Comparison of ENCODE assay signal across 20 cellular contexts in the genomic region with DNA sequence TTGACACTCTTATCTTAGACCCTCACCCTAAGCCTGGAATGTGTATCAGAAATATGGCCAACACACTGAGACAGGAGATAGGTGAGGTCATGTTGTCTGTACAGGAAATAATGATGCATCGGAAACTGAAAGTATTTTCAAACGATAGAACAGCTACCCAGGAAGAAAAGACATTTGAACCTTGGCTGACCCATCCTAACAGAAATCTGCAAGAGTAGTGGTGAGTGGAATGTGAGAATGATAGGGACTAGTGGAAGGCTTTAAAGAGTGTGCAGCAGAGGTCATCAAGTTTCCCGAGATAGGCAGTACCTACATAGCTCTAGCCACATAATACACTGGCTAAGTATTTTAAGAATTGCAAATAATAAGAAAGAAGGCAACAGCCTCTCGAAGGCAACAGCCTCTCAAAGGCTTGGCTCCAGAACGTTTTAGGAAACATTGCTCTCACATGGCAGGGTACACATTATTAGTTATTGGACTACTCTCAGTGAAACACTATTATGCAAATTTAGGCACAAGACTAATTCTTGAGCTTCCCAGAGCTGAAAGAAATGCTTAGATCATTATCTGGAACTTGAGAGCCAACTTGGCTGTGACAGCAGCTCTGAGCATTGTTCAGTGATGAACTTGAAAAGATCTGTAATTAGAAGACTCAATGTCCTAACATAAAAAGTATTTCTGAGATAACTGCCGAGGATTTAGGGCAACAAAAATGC.
DNase-seq lines count a peak whose midpoint lies in the region; ATAC-seq and TF ChIP-seq lines count a peak whose summit lies in the region.
"Had no signal": no experiment of that assay in that cellular context is flagged by ENCODE, and none has a peak within 500 bp of the region (broad histone marks: within the 10 kb centered on the region; RNA-seq: fewer than 3 reads in every experiment).

No MANE protein-coding gene starts in this region.

- no peak for ATAC-seq in GM18502 (IDR thresholded peaks at IDR 0.05; ENCODE audit: poor library complexity, unreplicated experiment)
- ATAC-seq in GM21723 (IDR thresholded peaks at IDR 0.05; ENCODE audit: unreplicated experiment): no peak
- ATAC-seq: mucosa of descending colon had no signal

- peak overlapping the region in 1 of 3 experiments; percentile 8 for H3K4me3 Mint-ChIP-seq in nephron
- H3K4me3 Mint-ChIP-seq: activated naive CD4-positive, alpha-beta T cell treated with anti-CD3 and anti-CD28 coated beads, Interleukin-2, amount 50 U/mL, for 24 hours; B cell; T-helper 1 cell treated with Interleukin-12 subunit alpha and Interleukin-12 subunit beta and Interleukin-4 antibody, amounts not matched to agents 30 μg/mL and 1 μg/mL, for 36 hours had no signal

- H3K27me3 Mint-ChIP-seq in nephron (ENCODE audit: low read depth): no peaks in the 10 kb centered on the region
- H3K27me3 Mint-ChIP-seq: B cell had no signal

- H3K9me3 Mint-ChIP-seq in nephron: no peaks in the 10 kb centered on the region

- TF ChIP-seq CTCF in fibroblast of the aortic adventitia (IDR thresholded peaks at IDR 0.05; ENCODE audit: insufficient read depth, low read length): no peak
- TF ChIP-seq CTCF in nephron (IDR thresholded peaks at IDR 0.05; ENCODE audit: unreplicated experiment in 3 of 3): no peak

- peak overlapping the region; percentile 20 for H3K4me3 ChIP-seq in fibroblast of the aortic adventitia (ENCODE audit: low read depth, low read length)
- H3K4me3 ChIP-seq: esophagus squamous epithelium, mucosa of descending colon, tibial nerve had no signal

- no peak overlapping the region for H3K27ac ChIP-seq in substantia nigra (ENCODE audit: low read depth, low read length, poor library complexity, severe bottlenecking)
- H3K27ac ChIP-seq: esophagus squamous epithelium, tibial nerve had no signal

- H3K4me1 Mint-ChIP-seq in nephron: peaks cover 50% of the 10 kb centered on the region
- H3K4me1 Mint-ChIP-seq: activated naive CD4-positive, alpha-beta T cell treated with anti-CD3 and anti-CD28 coated beads, Interleukin-2, amount 50 U/mL, for 24 hours; B cell had no signal

- peak overlapping the region in 2 of 3 experiments; percentile 15 to 26 for H3K27ac Mint-ChIP-seq in nephron
- H3K27ac Mint-ChIP-seq: activated naive CD4-positive, alpha-beta T cell treated with anti-CD3 and anti-CD28 coated beads, Interleukin-2, amount 50 U/mL, for 24 hours; B cell; T-helper 1 cell treated with Interleukin-12 subunit alpha and Interleukin-12 subunit beta and Interleukin-4 antibody, amounts not matched to agents 30 μg/mL and 1 μg/mL, for 36 hours had no signal

- DNase-seq in Daoy (ENCODE audit: low read depth): peak; percentile 9
- peak; percentile 39 for DNase-seq in OCI-M1 (lab: John Stamatoyannopoulos, UW)
- peak; percentile 28 for DNase-seq in fibroblast of the aortic adventitia (ENCODE audit: low read depth)
- DNase-seq in SW480 (ENCODE audit: low spot score): no peak
- DNase-seq in substantia nigra (lab: John Stamatoyannopoulos, UW): no peak
- DNase-seq: activated CD4-positive, CD25-positive, alpha-beta regulatory T cell treated with anti-CD3 and anti-CD28 coated beads, Interleukin-2, amount 50 U/mL, for 72 hours; DMS153; esophagus squamous epithelium; mucosa of descending colon; NCI-H1105; NCI-H446 treated with DMSO at 0.1 percent for 48 hours; posterior cingulate gyrus; stimulated activated CD4-positive, alpha-beta T cell treated with anti-CD3 and anti-CD28 coated beads, Interleukin-1b, Interleukin-23, amount 100 ng/mL, for 48 hours had no signal

- peaks cover 8% of the 10 kb centered on the region for H3K36me3 Mint-ChIP-seq in nephron (ENCODE audit: low read depth)
- H3K36me3 Mint-ChIP-seq: activated naive CD4-positive, alpha-beta T cell treated with anti-CD3 and anti-CD28 coated beads, Interleukin-2, amount 50 U/mL, for 24 hours had no signal

Comparison
In these comparisons a context has a peak if more than half of its experiments do, and no peak if none do; other contexts are left out.
1. DNase-seq: peak in Daoy (single experiment), OCI-M1 (single experiment) and fibroblast of the aortic adventitia (single experiment); none in SW480 (single experiment) and substantia nigra (0 of 49).